ENCODE assay signal across 26 cellular contexts in the genomic region with DNA sequence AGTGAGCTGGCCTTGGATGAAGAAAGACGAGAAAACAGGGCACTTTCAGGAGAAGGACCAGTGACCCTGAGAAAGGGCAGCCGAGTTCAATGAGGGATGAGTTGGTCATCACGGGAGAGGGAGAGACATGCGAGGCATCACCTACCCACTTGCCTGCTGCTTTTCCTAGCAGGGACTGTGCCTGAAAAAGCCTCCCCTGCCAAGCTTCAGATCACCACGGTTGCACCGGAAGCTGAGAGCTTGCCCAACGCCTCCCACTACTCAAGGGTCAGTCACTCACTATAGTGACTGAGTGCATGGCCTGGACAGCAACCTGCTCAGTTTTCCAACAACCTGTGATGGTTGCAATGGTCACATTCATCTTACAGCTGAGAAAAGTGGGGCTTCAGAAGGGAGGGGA. TPM values are rescaled to one million over a fixed set of nuclear protein-coding genes. Genes with fewer than 3 reads are reported as not detected.
A peak's percentile ranks its signal among the peaks of the same experiment; 100 is the strongest.
DNase-seq lines count a peak whose midpoint lies in the region; ATAC-seq, FAIRE-seq and TF ChIP-seq lines count a peak whose summit lies in the region.
"Had no signal": no experiment of that assay in that cellular context is flagged by ENCODE, and none has a peak within 500 bp of the region (broad histone marks: within the 10 kb centered on the region; RNA-seq: fewer than 3 reads in every experiment).

No MANE protein-coding gene starts in this region.

- no peak for TF ChIP-seq EP300 in H1 (IDR thresholded peaks at IDR 0.05; ENCODE audit: borderline replicate concordance in 1 of 2, low read depth in 2 of 2, low read length in 2 of 2)

- no peak overlapping the region for H4K91ac ChIP-seq in H1 (replicated peaks; ENCODE audit: insufficient read length, low read length)

- H3K4me3 Mint-ChIP-seq in progenitor cell of endocrine pancreas (ENCODE audit: low read depth), result no peak overlapping the region

- H3K9me3 Mint-ChIP-seq in progenitor cell of endocrine pancreas (ENCODE audit: low read depth), result no peaks in the 10 kb centered on the region

- peaks cover 55% of the 10 kb centered on the region for H3K36me3 ChIP-seq in right atrium auricular region
- H3K36me3 ChIP-seq in H1 (ENCODE audit: control insufficient read depth in 2 of 4, insufficient read depth in 4 of 4, low read length in 3 of 4), result peaks cover 19 to 56% (median 38%) of the 10 kb centered on the region in 4 experiments
- H3K36me3 ChIP-seq in vagina, result peaks cover 0 to 57% of the 10 kb centered on the region in 2 donors
- no peaks in the 10 kb centered on the region for H3K36me3 ChIP-seq in smooth muscle cell (ENCODE audit: low read depth)

- no peaks in the 10 kb centered on the region for H3K9me3 ChIP-seq in right atrium auricular region
- H3K9me3 ChIP-seq in H1 (ENCODE audit: insufficient read depth in 2 of 2, low read depth in 1 of 2, low read length in 1 of 2), result no peaks in the 10 kb centered on the region
- H3K9me3 ChIP-seq in vagina, result no peaks in the 10 kb centered on the region
- no peaks in the 10 kb centered on the region for H3K9me3 ChIP-seq in smooth muscle cell (replicated peaks; ENCODE audit: low read depth)
- H3K9me3 ChIP-seq: adrenal gland; BLaER1 treated with 17β-estradiol and CSF1 and Interleukin-3, amounts not matched to agents 10 nM and 100 nM; HAP-1; neutrophil; SK-N-SH had no signal

- H4K8ac ChIP-seq in H1 (ENCODE audit: extremely low read depth, insufficient read depth, low read length), result no peak overlapping the region

- no peak for FAIRE-seq in H1 (lab: Jason Lieb, UNC)
- FAIRE-seq: islet of Langerhans, RCC 7860 had no signal

- H4K5ac ChIP-seq in H1 (ENCODE audit: insufficient read length, low read depth, low read length), result no peak overlapping the region

- no peaks in the 10 kb centered on the region for H3K4me1 Mint-ChIP-seq in progenitor cell of endocrine pancreas (ENCODE audit: low read depth)

- H2AFZ ChIP-seq in H1 (ENCODE audit: low read length) (no peak overlapping the region), smooth muscle cell (ENCODE audit: low read depth) (no peak overlapping the region)

- H3K14ac ChIP-seq in H1 (ENCODE audit: insufficient read length), result no peak overlapping the region

- H2BK5ac ChIP-seq in H1 (ENCODE audit: low read depth, low read length), result no peak overlapping the region

- no peak overlapping the region for H3K4ac ChIP-seq in H1 (replicated peaks; ENCODE audit: insufficient read length, low read depth, low read length)

- TF ChIP-seq POLR2A in H1 (IDR thresholded peaks at IDR 0.05; ENCODE audit: control extremely low read depth in 1 of 2, low read depth in 2 of 2, low read length in 2 of 2), result 0 out of 3 replicates have a peak, but pooled peaks of 1 of the 2 experiments have one; percentile 12
- TF ChIP-seq POLR2A in vagina (IDR thresholded peaks at IDR 0.05), result no peak

- H3K23ac ChIP-seq in H1 (ENCODE audit: insufficient read length), result no peak overlapping the region

- H2BK12ac ChIP-seq in H1 (ENCODE audit: low read depth, low read length), result no peak overlapping the region

- H3K79me2 ChIP-seq in H1 (ENCODE audit: control insufficient read depth in 1 of 2, insufficient read depth in 2 of 2, low read length in 2 of 2) (no peaks in the 10 kb centered on the region), smooth muscle cell (ENCODE audit: low read depth) (peaks cover 45% of the 10 kb centered on the region)

- H3K27me3 ChIP-seq in right atrium auricular region (no peaks in the 10 kb centered on the region), H1 (replicated peaks in 1 of 4; ENCODE audit: control insufficient read depth in 3 of 4, extremely low read depth in 1 of 4, insufficient read depth in 3 of 4, low read length in 3 of 4) (no peaks in the 10 kb centered on the region), vagina (no peaks in the 10 kb centered on the region), smooth muscle cell (ENCODE audit: low read depth) (no peaks in the 10 kb centered on the region)
- H3K27me3 ChIP-seq: adrenal gland; BLaER1 treated with 17β-estradiol and CSF1 and Interleukin-3, amounts not matched to agents 10 nM and 100 nM; neutrophil had no signal

- no peak for TF ChIP-seq RAD21 in H1 (IDR thresholded peaks at IDR 0.05 in 1 of 2, conservative IDR thresholded peaks at IDR 0.05 in 1 of 2; ENCODE audit: low read depth in 2 of 2, low read length in 2 of 2)

- no peak overlapping the region for H3K56ac ChIP-seq in H1 (replicated peaks; ENCODE audit: insufficient read length, low read depth, low read length)

- no peak overlapping the region for H3K18ac ChIP-seq in H1 (ENCODE audit: extremely low read depth, low read length)

- peaks cover 4% of the 10 kb centered on the region for H3K36me3 Mint-ChIP-seq in progenitor cell of endocrine pancreas (ENCODE audit: insufficient read depth)

- H3K23me2 ChIP-seq in H1 (ENCODE audit: low read depth, low read length), result no peaks in the 10 kb centered on the region

- CTCF ChIA-PET in H1 (lab: Charles Lee; ENCODE audit: partially characterized antibody), result interaction anchor here (1.2 to 8.9 kb wide), 5 partner anchors 7 to 68 kb away, joined by 3 to 81 read pairs (median 4); partner anchors contain the start of gene EPHX3

- peak overlapping the region; percentile 85 to 87 for H3K27ac ChIP-seq in right atrium auricular region
- H3K27ac ChIP-seq in H1 (ENCODE audit: low read depth, low read length), result no peak overlapping the region
- peak overlapping the region; percentile 37 for H3K27ac ChIP-seq in vagina
- no peak overlapping the region for H3K27ac ChIP-seq in smooth muscle cell (ENCODE audit: low read depth)
- H3K27ac ChIP-seq: neutrophil, WERI-Rb-1 had no signal

- H2BK120ac ChIP-seq in H1 (replicated peaks; ENCODE audit: low read depth, low read length), result no peak overlapping the region

- no peak overlapping the region for H2BK15ac ChIP-seq in H1 (ENCODE audit: low read length)

- intact Hi-C loops in Right ventricle myocardium inferior (cut with DNase I), result no loop called here
- intact Hi-C loops in vagina (cut with DNase I), result no loop called here

- no peak overlapping the region for H2AK5ac ChIP-seq in H1 (ENCODE audit: low read depth, low read length)

- H3K4me3 ChIP-seq in right atrium auricular region (no peak overlapping the region), H1 (ENCODE audit: extremely low read depth in 1 of 4, insufficient read depth in 2 of 4, low read depth in 3 of 4, low read length in 4 of 4) (no peak overlapping the region), vagina (no peak overlapping the region), smooth muscle cell (no peak overlapping the region)
- H3K4me3 ChIP-seq: adrenal gland; BLaER1 treated with 17β-estradiol and CSF1 and Interleukin-3, amounts not matched to agents 10 nM and 100 nM; HAP-1 had no signal

- no peak for TF ChIP-seq CTCF in right atrium auricular region (IDR thresholded peaks at IDR 0.05)
- TF ChIP-seq CTCF in H1 (IDR thresholded peaks at IDR 0.05; ENCODE audit: control extremely low read depth in 1 of 3, insufficient read depth in 1 of 3, low read depth in 1 of 3, low read length in 3 of 3), result no peak
- TF ChIP-seq CTCF in progenitor cell of endocrine pancreas (IDR thresholded peaks at IDR 0.05; ENCODE audit: unreplicated experiment), result no peak
- no peak for TF ChIP-seq CTCF in vagina (IDR thresholded peaks at IDR 0.05)
- TF ChIP-seq CTCF in smooth muscle cell (IDR thresholded peaks at IDR 0.05; ENCODE audit: borderline replicate concordance, insufficient read depth, poor library complexity, severe bottlenecking), result no peak

- no peak for ATAC-seq in Right ventricle myocardium inferior

- H3K4me1 ChIP-seq in right atrium auricular region, result peaks cover 0 to 51% of the 10 kb centered on the region in 2 donors
- no peaks in the 10 kb centered on the region for H3K4me1 ChIP-seq in H1 (replicated peaks in 1 of 4; ENCODE audit: control insufficient read depth in 3 of 4, insufficient read depth in 4 of 4, low read length in 3 of 4)
- peaks cover 50% of the 10 kb centered on the region for H3K4me1 ChIP-seq in vagina
- peaks cover 7% of the 10 kb centered on the region for H3K4me1 ChIP-seq in smooth muscle cell (ENCODE audit: low read depth)
- H3K4me1 ChIP-seq: HAP-1 had no signal

- H3K27ac Mint-ChIP-seq in progenitor cell of endocrine pancreas, result peak overlapping the region; percentile 85

- POLR2A ChIA-PET in H1 (lab: Charles Lee; ENCODE audit: partially characterized antibody), result interaction anchor here (1.2 kb wide), 2 partner anchors 12 to 80 kb away, joined by 3 read pairs; no protein-coding TSS in a partner anchor

- H3K9ac ChIP-seq in H1 (replicated peaks in 1 of 4; ENCODE audit: extremely low read depth in 1 of 4, low read depth in 3 of 4, low read length in 3 of 4), result no peak overlapping the region; a peak in 1 of 7 replicates
- no peak overlapping the region for H3K9ac ChIP-seq in smooth muscle cell (ENCODE audit: low read depth)
- H3K9ac ChIP-seq: SK-N-SH had no signal

- no peak overlapping the region for H2BK20ac ChIP-seq in H1 (ENCODE audit: low read length)

- H3F3A ChIP-seq in smooth muscle cell (ENCODE audit: low read depth), result peaks cover 16% of the 10 kb centered on the region

- H4K20me1 ChIP-seq in H1 (replicated peaks in 1 of 2; ENCODE audit: control insufficient read depth in 1 of 2, insufficient read depth in 2 of 2, low read length in 2 of 2), result peaks cover 22 to 27% of the 10 kb centered on the region in 2 experiments
- peaks cover 91% of the 10 kb centered on the region for H4K20me1 ChIP-seq in smooth muscle cell (ENCODE audit: low read depth)

- DNase-seq in right atrium auricular region (ENCODE audit: low spot score), result no peak
- no peak for DNase-seq in Right ventricle myocardium inferior (ENCODE audit: missing footprints)
- no peak for DNase-seq in H1 (ENCODE audit: low read depth in 1 of 2, low spot score in 2 of 2)
- no peak for DNase-seq in progenitor cell of endocrine pancreas (ENCODE audit: low spot score, unreplicated experiment)
- DNase-seq in vagina (ENCODE audit: extremely low spot score in 2 of 2), result no peak
- DNase-seq in smooth muscle cell (lab: John Stamatoyannopoulos, UW; ENCODE audit: unreplicated experiment), result no peak
- no peak for DNase-seq in putamen (ENCODE audit: low spot score)
- DNase-seq in HuH-7.5 (ENCODE audit: low spot score), result no peak
- DNase-seq: ACHN; activated CD8-positive, alpha-beta memory T cell treated with anti-CD3 and anti-CD28 coated beads, Interleukin-2, amount 50 U/mL, for 48 hours; activated effector memory CD4-positive, alpha-beta T cell treated with Interleukin-2 at 50 U/mL for 16 hours; adrenal gland; EL; hypothalamus; KG1; NCI-H1436 treated with DMSO at 0.1 percent for 48 hours; NCI-H2171; NCI-H524 treated with DMSO at 0.1 percent for 48 hours; SK-N-SH; WERI-Rb-1 had no signal

- WGBS in H1 (ENCODE audit: extremely low coverage in 1 of 2, insufficient coverage in 1 of 2, insufficient read length in 1 of 2, insufficient replicate concordance in 2 of 2, low coverage in 1 of 2, low lambda C conversion rate in 2 of 2, missing lambda C conversion rate in 1 of 2), 2 experiments, result 91% methylated on average over 7 of the region's 7 CpGs; no CpG with 5 or more reads in 1 of the 2 experiments
- WGBS in smooth muscle cell (ENCODE audit: low lambda C conversion rate), result 93% methylated on average over 6 of the region's 7 CpGs

- H3K4me2 ChIP-seq in H1 (ENCODE audit: insufficient read depth in 1 of 2, low read depth in 2 of 2, low read length in 2 of 2), result no peak overlapping the region
- no peak overlapping the region for H3K4me2 ChIP-seq in smooth muscle cell
- H3K4me2 ChIP-seq: SK-N-SH had no signal

- no peaks in the 10 kb centered on the region for H3K27me3 Mint-ChIP-seq in progenitor cell of endocrine pancreas

- H3K79me1 ChIP-seq in H1 (ENCODE audit: low read depth, low read length), result peaks cover 18% of the 10 kb centered on the region

RNA-seq across cellular contexts. Expression of gene EPHX3, which starts 12.6 kb away (rescaled TPM):
- under 1 TPM; 0.52 to 0.63 TPM for total RNA-seq in right atrium auricular region
- total RNA-seq in Right ventricle myocardium inferior, result 0.14 TPM
- total RNA-seq in H1 (2021; fragmentation: NEBNext Ultra II Directional; extraction: Animal tissue kit (Norgen Biotek cat#: 25700)), result 30.2 and 30.9 TPM in 2 replicates
- polyA plus RNA-seq in H1 (2011; rRNA removed), result 47.6 and 67.5 TPM in 2 replicates
- polyA plus RNA-seq in H1 (2011; cell fraction: cytosol; rRNA removed), result 24.1 TPM
- 51.8 TPM for polyA plus RNA-seq in H1 (2011; cell fraction: nucleus; rRNA removed)
- polyA plus RNA-seq in H1 (2012, experiment 1 of 2), result 25.8 to 35.8 TPM (median 34.5 TPM) in 4 replicates
- polyA plus RNA-seq in H1 (2012, experiment 2 of 2), result 44.5 TPM
- 39.3 TPM for polyA plus RNA-seq in H1 (2013, experiment 1 of 2)
- 42.0 TPM for polyA plus RNA-seq in H1 (2013, experiment 2 of 2)
- 25.4 and 38.4 TPM in 2 replicates for polyA minus RNA-seq in H1 (2011; rRNA and poly(A)+ RNA removed)
- 11.8 TPM for polyA minus RNA-seq in H1 (2011; cell fraction: cytosol; rRNA and poly(A)+ RNA removed)
- 14.0 TPM for polyA minus RNA-seq in H1 (2011; cell fraction: nucleus; rRNA and poly(A)+ RNA removed)
- total RNA-seq in progenitor cell of endocrine pancreas, result 7.1 and 7.8 TPM in 2 replicates
- 14.0 TPM for total RNA-seq in vagina
- 3.6 and 4.0 TPM in 2 replicates for total RNA-seq in smooth muscle cell
- polyA plus RNA-seq in smooth muscle cell, result 3.1 and 10.3 TPM in 2 replicates
- total RNA-seq: dermis microvascular lymphatic vessel endothelial cell had no signal

RNA-seq across cellular contexts. Expression of gene NOTCH3, which starts 44.0 kb away (rescaled TPM):
- total RNA-seq in right atrium auricular region (10 to 100 TPM; 16.8 to 34.2 TPM), Right ventricle myocardium inferior (28.5 TPM), progenitor cell of endocrine pancreas (201 and 203 TPM in 2 replicates), vagina (76.6 TPM), smooth muscle cell (56.6 and 72.0 TPM in 2 replicates)
- 107 and 111 TPM in 2 replicates for total RNA-seq in H1 (2021; fragmentation: NEBNext Ultra II Directional; extraction: Animal tissue kit (Norgen Biotek cat#: 25700))
- polyA plus RNA-seq in H1 (2011; rRNA removed) (37.5 and 65.9 TPM in 2 replicates), smooth muscle cell (92.5 and 122 TPM in 2 replicates)
- polyA plus RNA-seq in H1 (2011; cell fraction: cytosol; rRNA removed), result 27.5 TPM
- 90.3 TPM for polyA plus RNA-seq in H1 (2011; cell fraction: nucleus; rRNA removed)
- polyA plus RNA-seq in H1 (2012, experiment 1 of 2), result 38.0 to 79.1 TPM (median 69.0 TPM) in 4 replicates
- polyA plus RNA-seq in H1 (2012, experiment 2 of 2), result 38.3 TPM
- polyA plus RNA-seq in H1 (2013, experiment 1 of 2), result 77.9 TPM
- 64.5 TPM for polyA plus RNA-seq in H1 (2013, experiment 2 of 2)
- 117 and 119 TPM in 2 replicates for polyA minus RNA-seq in H1 (2011; rRNA and poly(A)+ RNA removed)
- polyA minus RNA-seq in H1 (2011; cell fraction: cytosol; rRNA and poly(A)+ RNA removed), result 145 TPM
- polyA minus RNA-seq in H1 (2011; cell fraction: nucleus; rRNA and poly(A)+ RNA removed), result 87.8 TPM

Comparison
In these comparisons a context has a peak if more than half of its experiments do, and no peak if none do; other contexts are left out.
1. H3K27ac ChIP-seq: peak in right atrium auricular region (2 of 2) and vagina (single experiment); none in H1 (single experiment) and smooth muscle cell (single experiment).